ENCODE assay signal across 10 cellular contexts in the genomic region with DNA sequence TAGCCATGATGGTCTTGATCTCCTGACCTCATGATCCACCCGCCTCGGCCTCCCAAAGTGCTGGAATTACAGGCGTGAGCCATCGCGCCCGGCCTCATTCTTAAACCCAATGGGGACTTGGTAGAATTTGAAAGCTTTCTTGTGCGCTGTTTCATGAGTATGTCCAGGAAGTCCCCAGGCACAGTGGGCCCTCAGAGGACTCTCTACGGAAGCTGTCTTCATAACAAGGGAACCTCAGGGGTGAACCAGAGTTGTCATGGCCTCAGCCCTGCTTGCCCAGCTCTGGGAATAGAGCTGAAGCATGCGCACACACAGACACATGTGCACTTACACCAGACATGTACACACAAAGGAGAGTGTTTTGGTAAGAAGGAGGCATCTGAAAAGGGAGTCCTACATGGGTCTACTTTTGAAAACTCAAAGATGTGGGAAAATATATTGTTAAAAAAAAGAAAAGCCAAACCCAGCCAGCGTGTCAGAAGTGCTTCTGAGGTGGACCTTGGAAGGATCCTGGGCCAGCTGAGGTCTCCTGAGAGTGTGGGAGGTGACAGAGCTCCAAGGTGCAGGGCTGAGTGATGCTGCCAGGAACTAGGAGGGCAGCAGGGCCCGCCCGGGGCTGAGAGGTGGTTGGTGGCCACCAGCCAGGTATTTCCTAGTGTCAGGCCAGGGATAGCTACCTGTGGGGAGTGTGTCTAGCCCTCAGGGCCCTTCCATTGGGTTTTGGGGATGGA.
"Had no signal": no experiment of that assay in that cellular context is flagged by ENCODE, and none has a peak within 500 bp of the region (broad histone marks: within the 10 kb centered on the region; RNA-seq: fewer than 3 reads in every experiment).

No MANE protein-coding gene starts in this region.

- H3K36me3 Mint-ChIP-seq: activated naive CD4-positive, alpha-beta T cell treated with anti-CD3 and anti-CD28 coated beads, Interleukin-2, amount 10 ng/mL, durations not matched to agents 7 days and 5 days had no signal

- H3K27ac Mint-ChIP-seq: activated naive CD4-positive, alpha-beta T cell treated with anti-CD3 and anti-CD28 coated beads, Interleukin-2, amount 10 ng/mL, durations not matched to agents 7 days and 5 days; activated T-helper 17 cell treated with anti-CD3 and anti-CD28 coated beads, Interleukin-2, amount 50 U/mL, for 72 hours; immature natural killer cell had no signal

- H3K4me3 ChIP-seq: esophagus muscularis mucosa had no signal

- ATAC-seq: activated T-helper 17 cell treated with anti-CD3 and anti-CD28 coated beads, Interleukin-2, amount 50 U/mL, for 72 hours had no signal

- DNase-seq: activated CD4-positive, alpha-beta T cell treated with anti-CD3 and anti-CD28 coated beads, Interleukin-2, amount 50 U/mL, for 1 hour; activated naive CD4-positive, alpha-beta T cell treated with anti-CD3 and anti-CD28 coated beads, Interleukin-2, amount 10 ng/mL, durations not matched to agents 7 days and 5 days; activated T-cell treated with anti-CD3 and anti-CD28 coated beads for 4 hours; foreskin fibroblast; immature natural killer cell; left cardiac atrium; retina had no signal

- H3K27me3 ChIP-seq: esophagus muscularis mucosa had no signal

- H3K9me3 ChIP-seq: esophagus muscularis mucosa had no signal

- H3K9me3 Mint-ChIP-seq: activated naive CD4-positive, alpha-beta T cell treated with anti-CD3 and anti-CD28 coated beads, Interleukin-2, amount 10 ng/mL, durations not matched to agents 7 days and 5 days; activated T-helper 17 cell treated with anti-CD3 and anti-CD28 coated beads, Interleukin-2, amount 50 U/mL, for 72 hours; immature natural killer cell; nephron had no signal

- H3K4me3 Mint-ChIP-seq: activated naive CD4-positive, alpha-beta T cell treated with anti-CD3 and anti-CD28 coated beads, Interleukin-2, amount 10 ng/mL, durations not matched to agents 7 days and 5 days; activated T-helper 17 cell treated with anti-CD3 and anti-CD28 coated beads, Interleukin-2, amount 50 U/mL, for 72 hours; immature natural killer cell; nephron had no signal

- H3K4me1 Mint-ChIP-seq: activated naive CD4-positive, alpha-beta T cell treated with anti-CD3 and anti-CD28 coated beads, Interleukin-2, amount 10 ng/mL, durations not matched to agents 7 days and 5 days; activated T-helper 17 cell treated with anti-CD3 and anti-CD28 coated beads, Interleukin-2, amount 50 U/mL, for 72 hours had no signal
